In the genomic region with DNA sequence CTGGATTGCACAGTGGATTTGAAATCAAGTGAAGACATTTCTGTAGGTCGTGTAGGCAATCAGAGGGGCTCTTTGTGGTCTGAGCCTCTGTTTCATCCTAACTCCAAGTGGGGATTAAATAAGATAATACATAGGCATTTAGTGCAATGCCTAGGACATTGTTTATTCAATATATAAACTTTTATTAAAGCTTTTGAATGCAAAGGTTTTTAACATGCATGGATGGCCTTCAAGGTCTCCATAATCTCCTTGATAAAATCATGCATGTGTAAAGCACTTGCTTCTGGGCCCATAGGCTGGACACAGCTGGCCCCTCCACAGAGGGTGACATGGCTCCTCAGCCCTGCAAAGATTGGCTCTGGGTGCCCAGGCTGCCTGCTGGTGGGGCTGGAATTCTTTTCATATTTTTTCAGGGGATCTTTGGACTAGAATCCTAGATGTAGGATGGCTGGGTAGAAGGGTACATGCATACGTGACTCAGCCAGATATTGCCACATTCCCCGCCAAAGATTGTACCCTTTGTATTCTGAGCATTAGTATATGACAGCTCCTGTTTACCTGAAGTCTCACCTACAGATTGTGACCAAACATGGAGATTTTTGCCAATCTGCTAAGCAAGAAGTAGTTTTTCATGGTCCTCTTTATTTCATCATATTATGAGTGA, we compare ENCODE assay signal across 1 cellular context.
TF ChIP-seq lines count a peak whose summit lies in the region.

No MANE protein-coding gene starts in this region.

TF ChIP-seq in HepG2, 621 proteins besides CTCF, POLR2A, EP300 and RAD21 (continued from another document and continues in another):
- TF ChIP-seq SRSF9 (IDR thresholded peaks at IDR 0.05; ENCODE audit: borderline replicate concordance, insufficient read depth, low read depth, low read length, poor library complexity, severe bottlenecking), result no peak
- TF ChIP-seq, protein P1, sequence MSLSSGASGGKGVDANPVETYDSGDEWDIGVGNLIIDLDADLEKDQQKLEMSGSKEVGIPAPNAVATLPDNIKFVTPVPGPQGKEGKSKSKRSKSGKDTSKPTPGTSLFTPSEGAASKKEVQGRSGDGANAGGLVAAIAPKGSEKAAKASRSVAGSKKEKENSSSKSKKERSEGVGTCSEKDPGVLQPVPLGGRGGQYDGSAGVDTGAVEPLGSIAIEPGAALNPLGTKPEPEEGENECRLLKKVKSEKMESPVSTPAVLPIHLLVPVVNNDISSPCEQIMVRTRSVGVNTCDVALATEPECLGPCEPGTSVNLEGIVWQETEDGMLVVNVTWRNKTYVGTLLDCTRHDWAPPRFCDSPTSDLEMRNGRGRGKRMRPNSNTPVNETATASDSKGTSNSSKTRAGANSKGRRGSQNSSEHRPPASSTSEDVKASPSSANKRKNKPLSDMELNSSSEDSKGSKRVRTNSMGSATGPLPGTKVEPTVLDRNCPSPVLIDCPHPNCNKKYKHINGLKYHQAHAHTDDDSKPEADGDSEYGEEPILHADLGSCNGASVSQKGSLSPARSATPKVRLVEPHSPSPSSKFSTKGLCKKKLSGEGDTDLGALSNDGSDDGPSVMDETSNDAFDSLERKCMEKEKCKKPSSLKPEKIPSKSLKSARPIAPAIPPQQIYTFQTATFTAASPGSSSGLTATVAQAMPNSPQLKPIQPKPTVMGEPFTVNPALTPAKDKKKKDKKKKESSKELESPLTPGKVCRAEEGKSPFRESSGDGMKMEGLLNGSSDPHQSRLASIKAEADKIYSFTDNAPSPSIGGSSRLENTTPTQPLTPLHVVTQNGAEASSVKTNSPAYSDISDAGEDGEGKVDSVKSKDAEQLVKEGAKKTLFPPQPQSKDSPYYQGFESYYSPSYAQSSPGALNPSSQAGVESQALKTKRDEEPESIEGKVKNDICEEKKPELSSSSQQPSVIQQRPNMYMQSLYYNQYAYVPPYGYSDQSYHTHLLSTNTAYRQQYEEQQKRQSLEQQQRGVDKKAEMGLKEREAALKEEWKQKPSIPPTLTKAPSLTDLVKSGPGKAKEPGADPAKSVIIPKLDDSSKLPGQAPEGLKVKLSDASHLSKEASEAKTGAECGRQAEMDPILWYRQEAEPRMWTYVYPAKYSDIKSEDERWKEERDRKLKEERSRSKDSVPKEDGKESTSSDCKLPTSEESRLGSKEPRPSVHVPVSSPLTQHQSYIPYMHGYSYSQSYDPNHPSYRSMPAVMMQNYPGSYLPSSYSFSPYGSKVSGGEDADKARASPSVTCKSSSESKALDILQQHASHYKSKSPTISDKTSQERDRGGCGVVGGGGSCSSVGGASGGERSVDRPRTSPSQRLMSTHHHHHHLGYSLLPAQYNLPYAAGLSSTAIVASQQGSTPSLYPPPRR (CRISPR knock-in tag; IDR thresholded peaks at IDR 0.05; ENCODE audit: borderline replicate concordance), result peak; percentile 56; the same call in 1 of the 2 replicates
- TF ChIP-seq MXD3 (CRISPR knock-in tag; IDR thresholded peaks at IDR 0.05), result no peak
- no peak for TF ChIP-seq MED13 (CRISPR knock-in tag; IDR thresholded peaks at IDR 0.05)
- peak; percentile 87 for TF ChIP-seq TFDP2 (CRISPR knock-in tag; IDR thresholded peaks at IDR 0.05)
- TF ChIP-seq ARID3A (IDR thresholded peaks at IDR 0.05; ENCODE audit: low read depth, low read length), result peak; percentile 94
- no peak for TF ChIP-seq ATF2 (CRISPR knock-in tag; IDR thresholded peaks at IDR 0.05)
- TF ChIP-seq ZNF790 (CRISPR knock-in tag; IDR thresholded peaks at IDR 0.05; ENCODE audit: borderline replicate concordance), result 0 out of 2 replicates have a peak, but pooled peaks have one; percentile 70
- peak; percentile 31; the same call in 1 of the 2 replicates for TF ChIP-seq MTA1 (CRISPR knock-in tag; IDR thresholded peaks at IDR 0.05; ENCODE audit: borderline replicate concordance)
- no peak for TF ChIP-seq RELA (CRISPR knock-in tag; IDR thresholded peaks at IDR 0.05)
- TF ChIP-seq SP5 (CRISPR knock-in tag; IDR thresholded peaks at IDR 0.05; ENCODE audit: borderline replicate concordance, low read depth), result peak; percentile 57; the same call in 1 of the 2 replicates
- TF ChIP-seq, protein P2, sequence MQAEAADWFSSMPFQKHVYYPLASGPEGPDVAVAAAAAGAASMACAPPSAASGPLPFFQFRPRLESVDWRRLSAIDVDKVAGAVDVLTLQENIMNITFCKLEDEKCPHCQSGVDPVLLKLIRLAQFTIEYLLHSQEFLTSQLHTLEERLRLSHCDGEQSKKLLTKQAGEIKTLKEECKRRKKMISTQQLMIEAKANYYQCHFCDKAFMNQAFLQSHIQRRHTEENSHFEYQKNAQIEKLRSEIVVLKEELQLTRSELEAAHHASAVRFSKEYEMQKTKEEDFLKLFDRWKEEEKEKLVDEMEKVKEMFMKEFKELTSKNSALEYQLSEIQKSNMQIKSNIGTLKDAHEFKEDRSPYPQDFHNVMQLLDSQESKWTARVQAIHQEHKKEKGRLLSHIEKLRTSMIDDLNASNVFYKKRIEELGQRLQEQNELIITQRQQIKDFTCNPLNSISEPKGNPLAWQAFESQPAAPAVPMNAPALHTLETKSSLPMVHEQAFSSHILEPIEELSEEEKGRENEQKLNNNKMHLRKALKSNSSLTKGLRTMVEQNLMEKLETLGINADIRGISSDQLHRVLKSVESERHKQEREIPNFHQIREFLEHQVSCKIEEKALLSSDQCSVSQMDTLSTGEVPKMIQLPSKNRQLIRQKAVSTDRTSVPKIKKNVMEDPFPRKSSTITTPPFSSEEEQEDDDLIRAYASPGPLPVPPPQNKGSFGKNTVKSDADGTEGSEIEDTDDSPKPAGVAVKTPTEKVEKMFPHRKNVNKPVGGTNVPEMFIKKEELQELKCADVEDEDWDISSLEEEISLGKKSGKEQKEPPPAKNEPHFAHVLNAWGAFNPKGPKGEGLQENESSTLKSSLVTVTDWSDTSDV (CRISPR knock-in tag; IDR thresholded peaks at IDR 0.05), result no peak
- peak; percentile 88 for TF ChIP-seq RXRB (CRISPR knock-in tag; IDR thresholded peaks at IDR 0.05; ENCODE audit: borderline replicate concordance)
- peak; percentile 85 for TF ChIP-seq ZNF644 (CRISPR knock-in tag; IDR thresholded peaks at IDR 0.05; ENCODE audit: low read depth)
- TF ChIP-seq PHF20 (CRISPR knock-in tag; IDR thresholded peaks at IDR 0.05), result no peak
- TF ChIP-seq, protein P3, sequence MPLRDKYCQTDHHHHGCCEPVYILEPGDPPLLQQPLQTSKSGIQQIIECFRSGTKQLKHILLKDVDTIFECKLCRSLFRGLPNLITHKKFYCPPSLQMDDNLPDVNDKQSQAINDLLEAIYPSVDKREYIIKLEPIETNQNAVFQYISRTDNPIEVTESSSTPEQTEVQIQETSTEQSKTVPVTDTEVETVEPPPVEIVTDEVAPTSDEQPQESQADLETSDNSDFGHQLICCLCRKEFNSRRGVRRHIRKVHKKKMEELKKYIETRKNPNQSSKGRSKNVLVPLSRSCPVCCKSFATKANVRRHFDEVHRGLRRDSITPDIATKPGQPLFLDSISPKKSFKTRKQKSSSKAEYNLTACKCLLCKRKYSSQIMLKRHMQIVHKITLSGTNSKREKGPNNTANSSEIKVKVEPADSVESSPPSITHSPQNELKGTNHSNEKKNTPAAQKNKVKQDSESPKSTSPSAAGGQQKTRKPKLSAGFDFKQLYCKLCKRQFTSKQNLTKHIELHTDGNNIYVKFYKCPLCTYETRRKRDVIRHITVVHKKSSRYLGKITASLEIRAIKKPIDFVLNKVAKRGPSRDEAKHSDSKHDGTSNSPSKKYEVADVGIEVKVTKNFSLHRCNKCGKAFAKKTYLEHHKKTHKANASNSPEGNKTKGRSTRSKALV (CRISPR knock-in tag; IDR thresholded peaks at IDR 0.05), result peak; percentile 59; the same call in 1 of the 2 replicates
- peak; percentile 32; the same call in 1 of the 2 replicates for TF ChIP-seq EHMT2 (IDR thresholded peaks at IDR 0.05; ENCODE audit: borderline replicate concordance, low read depth, low read length)
- no peak for TF ChIP-seq ZNF567 (CRISPR knock-in tag; IDR thresholded peaks at IDR 0.05; ENCODE audit: borderline replicate concordance)
- TF ChIP-seq MAFF (IDR thresholded peaks at IDR 0.05; ENCODE audit: low read depth, low read length), result peak; percentile 56
- TF ChIP-seq NFYB (CRISPR knock-in tag; IDR thresholded peaks at IDR 0.05), result 0 out of 2 replicates have a peak, but pooled peaks have one; percentile 23
- no peak for TF ChIP-seq CC2D1A (CRISPR knock-in tag; IDR thresholded peaks at IDR 0.05)
- peak; percentile 86 for TF ChIP-seq SKI (IDR thresholded peaks at IDR 0.05; ENCODE audit: partially characterized antibody)
- no peak; the same call in 1 of the 2 replicates for TF ChIP-seq ZSCAN29 (CRISPR knock-in tag; conservative IDR thresholded peaks at IDR 0.05)
- peak; percentile 75; the same call in 1 of the 2 replicates for TF ChIP-seq NR2F2 (IDR thresholded peaks at IDR 0.05; ENCODE audit: borderline replicate concordance, low read depth)
- TF ChIP-seq ATF1 (CRISPR knock-in tag; IDR thresholded peaks at IDR 0.05), result peak; percentile 75; the same call in 1 of the 2 replicates
- TF ChIP-seq ERF (CRISPR knock-in tag; IDR thresholded peaks at IDR 0.05), result peak; percentile 90
- TF ChIP-seq, protein P4, sequence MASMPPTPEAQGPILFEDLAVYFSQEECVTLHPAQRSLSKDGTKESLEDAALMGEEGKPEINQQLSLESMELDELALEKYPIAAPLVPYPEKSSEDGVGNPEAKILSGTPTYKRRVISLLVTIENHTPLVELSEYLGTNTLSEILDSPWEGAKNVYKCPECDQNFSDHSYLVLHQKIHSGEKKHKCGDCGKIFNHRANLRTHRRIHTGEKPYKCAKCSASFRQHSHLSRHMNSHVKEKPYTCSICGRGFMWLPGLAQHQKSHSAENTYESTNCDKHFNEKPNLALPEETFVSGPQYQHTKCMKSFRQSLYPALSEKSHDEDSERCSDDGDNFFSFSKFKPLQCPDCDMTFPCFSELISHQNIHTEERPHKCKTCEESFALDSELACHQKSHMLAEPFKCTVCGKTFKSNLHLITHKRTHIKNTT (CRISPR knock-in tag; IDR thresholded peaks at IDR 0.05), result no peak
- TF ChIP-seq ZNF138 (CRISPR knock-in tag; IDR thresholded peaks at IDR 0.05; ENCODE audit: low read depth), result 0 out of 2 replicates have a peak, but pooled peaks have one; percentile 53
- TF ChIP-seq FOXJ3 (CRISPR knock-in tag; IDR thresholded peaks at IDR 0.05; ENCODE audit: borderline replicate concordance), result peak; percentile 86
- TF ChIP-seq NCOR1 (IDR thresholded peaks at IDR 0.05; ENCODE audit: borderline replicate concordance, low read length), result peak; percentile 94; the same call in 1 of the 2 replicates
- no peak; the same call in 1 of the 2 replicates for TF ChIP-seq ZNF792 (CRISPR knock-in tag; IDR thresholded peaks at IDR 0.05)
- TF ChIP-seq ZMYM2 (CRISPR knock-in tag; IDR thresholded peaks at IDR 0.05), result peak; percentile 63; the same call in 1 of the 2 replicates
- no peak for TF ChIP-seq ZNF841 (CRISPR knock-in tag; IDR thresholded peaks at IDR 0.05; ENCODE audit: borderline replicate concordance)
- TF ChIP-seq ZNF17 (CRISPR knock-in tag; IDR thresholded peaks at IDR 0.05), result no peak
- TF ChIP-seq ZNF652 (CRISPR knock-in tag; IDR thresholded peaks at IDR 0.05; ENCODE audit: borderline replicate concordance, low read depth), result peak; percentile 88
- peak; percentile 77 for TF ChIP-seq KAT8 (CRISPR knock-in tag; IDR thresholded peaks at IDR 0.05)
- peak; percentile 92 for TF ChIP-seq FOXK2 (IDR thresholded peaks at IDR 0.05)
- no peak for TF ChIP-seq SOX6 (IDR thresholded peaks at IDR 0.05)
- peak; percentile 94 for TF ChIP-seq SOX6 (CRISPR knock-in tag; IDR thresholded peaks at IDR 0.05)
- TF ChIP-seq ZBTB7B (CRISPR knock-in tag; IDR thresholded peaks at IDR 0.05), result peak; percentile 88
- TF ChIP-seq ZNF777 (CRISPR knock-in tag; IDR thresholded peaks at IDR 0.05), result no peak
- peak; percentile 62; the same call in 1 of the 2 replicates for TF ChIP-seq DMAP1 (CRISPR knock-in tag; IDR thresholded peaks at IDR 0.05)
- TF ChIP-seq HMG20A (CRISPR knock-in tag; IDR thresholded peaks at IDR 0.05; ENCODE audit: borderline replicate concordance), result peak; percentile 77
- TF ChIP-seq CREM (IDR thresholded peaks at IDR 0.05), result peak; percentile 75
- no peak for TF ChIP-seq CREM (CRISPR knock-in tag; IDR thresholded peaks at IDR 0.05)
- 0 out of 2 replicates have a peak, but pooled peaks have one; percentile 38 for TF ChIP-seq KLF6 (CRISPR knock-in tag; IDR thresholded peaks at IDR 0.05)
